In the genomic region with DNA sequence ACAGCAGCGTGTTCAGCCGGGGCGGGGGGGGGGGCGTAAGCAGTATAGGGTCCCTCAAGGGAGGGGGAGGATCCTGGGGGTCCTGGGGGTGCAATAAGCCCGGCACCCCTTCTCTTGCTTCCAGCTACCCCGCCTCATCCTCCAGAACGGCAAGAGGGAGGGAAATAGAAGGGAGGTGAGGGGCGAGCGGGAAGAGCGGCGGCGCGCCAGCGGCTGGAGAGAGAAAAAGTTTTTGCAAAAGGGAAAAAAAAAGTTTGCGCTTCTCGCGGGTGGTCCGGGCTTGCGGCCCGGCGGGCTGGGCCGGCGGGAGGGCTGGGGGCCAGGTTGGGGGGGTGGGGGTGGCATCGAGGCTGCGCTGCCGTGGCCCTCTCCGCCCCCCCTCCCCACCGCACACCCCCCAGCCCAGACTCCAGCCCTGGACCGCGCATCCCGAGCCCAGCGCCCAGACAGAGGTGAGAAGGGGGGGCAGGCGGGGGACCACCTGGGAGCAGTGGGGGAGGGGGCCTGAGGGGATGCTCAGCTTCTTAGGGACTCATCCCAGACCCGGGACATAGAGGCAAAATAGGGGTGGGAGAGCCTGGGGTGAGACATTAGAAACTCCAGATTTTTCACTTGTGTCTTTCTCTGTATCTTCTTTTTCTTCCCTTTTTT, we compare ENCODE assay signal across 8 cellular contexts. TPM values are rescaled to one million over a fixed set of nuclear protein-coding genes. Genes with fewer than 3 reads are reported as not detected.
A peak's percentile ranks its signal among the peaks of the same experiment; 100 is the strongest.
DNase-seq lines count a peak whose midpoint lies in the region; ATAC-seq and TF ChIP-seq lines count a peak whose summit lies in the region.

A gene (plus strand): TSS at position 36 of the 651 bp plus-strand sequence. CDS start 3,907 bp downstream, outside the sequence.

- ATAC-seq in DND-41 (ENCODE audit: insufficient read depth, low read depth) (no peak), HG02938 (IDR thresholded peaks at IDR 0.05; ENCODE audit: unreplicated experiment) (no peak), GM21526 (IDR thresholded peaks at IDR 0.05; ENCODE audit: low FRiP score, unreplicated experiment) (no peak), GM18858 (IDR thresholded peaks at IDR 0.05; ENCODE audit: unreplicated experiment) (no peak)

- H3K4me1 ChIP-seq in DND-41 (ENCODE audit: insufficient read depth, low read length) (peaks cover 47% of the 10 kb centered on the region), mononuclear cell (ENCODE audit: insufficient read depth, low read length) (peaks cover 48% of the 10 kb centered on the region)

- H3K4me3 ChIP-seq in DND-41 (ENCODE audit: low read depth in 1 of 2, low read length in 2 of 2) (peak within 1 kb of the TSS; percentile 30 to 70; a peak in 3 of 4 replicates), coronary artery (peak within 1 kb of the TSS; percentile 93), mononuclear cell (ENCODE audit: low read length) (peak within 1 kb of the TSS; percentile 70)

- TF ChIP-seq POLR2A in erythroblast (IDR thresholded peaks at IDR 0.05; ENCODE audit: low read length), result no peak

- peak within 1 kb of the TSS; percentile 96 for H3K4me2 ChIP-seq in DND-41 (ENCODE audit: insufficient read depth, low read length)

- H3K27me3 ChIP-seq in DND-41 (ENCODE audit: insufficient read depth, low read length, poor library complexity) (peaks cover 7% of the 10 kb centered on the region), mononuclear cell (ENCODE audit: insufficient read depth, low read length) (peaks cover 12% of the 10 kb centered on the region)

- H3K9me3 ChIP-seq in DND-41 (ENCODE audit: insufficient read depth, low read length, severe bottlenecking), result no peaks in the 10 kb centered on the region
- no peaks in the 10 kb centered on the region for H3K9me3 ChIP-seq in mononuclear cell (ENCODE audit: low read depth, low read length)

- no peaks in the 10 kb centered on the region for H3K79me2 ChIP-seq in DND-41 (ENCODE audit: insufficient read depth, low read length)

- TF ChIP-seq CTCF in DND-41 (IDR thresholded peaks at IDR 0.05; ENCODE audit: borderline replicate concordance, extremely low read depth, low read length, poor library complexity, severe bottlenecking) (no peak), coronary artery (IDR thresholded peaks at IDR 0.05) (no peak)

- peak within 1 kb of the TSS; percentile 90 for H3K27ac ChIP-seq in DND-41 (ENCODE audit: low read length)
- H3K27ac ChIP-seq in coronary artery, result peak within 1 kb of the TSS; percentile 49 to 92

- DNase-seq in DND-41 (no peak), Kasumi-1 (lab: John Stamatoyannopoulos, UW) (peak; percentile 46 to 67), coronary artery (ENCODE audit: low spot score) (no peak), erythroblast (lab: John Stamatoyannopoulos, UW) (no peak)

- H4K20me1 ChIP-seq in DND-41 (ENCODE audit: insufficient read depth, low read length), result no peaks in the 10 kb centered on the region

- H3K9ac ChIP-seq in DND-41 (ENCODE audit: low read depth, low read length), result peak within 1 kb of the TSS; percentile 56

- H3K36me3 ChIP-seq in DND-41 (ENCODE audit: insufficient read depth, low read length), result no peaks in the 10 kb centered on the region

- H2AFZ ChIP-seq in DND-41 (ENCODE audit: low read depth, low read length), result peak within 1 kb of the TSS; percentile 94

RNA-seq across cellular contexts. Expression of the gene that starts here (rescaled TPM):
- 0.10 TPM for total RNA-seq in mononuclear cell

Comparison
In these comparisons a context has a peak if more than half of its experiments do, and no peak if none do; other contexts are left out.
1. DNase-seq: peak in Kasumi-1 (2 of 2); none in DND-41 (single experiment), coronary artery (single experiment) and erythroblast (0 of 2).
2. Peak in every context shown above with its lines, with median percentiles within 50 percentile points of each other: H3K4me3 ChIP-seq.